In genomic region chr1:87151500-87152421, GRCh38 we compare ENCODE assay signal across 8 cellular contexts.
DNase-seq lines count a peak whose midpoint lies in the region; ATAC-seq and TF ChIP-seq lines count a peak whose summit lies in the region.

No MANE protein-coding gene starts in this region.

- CTCF ChIA-PET in activated CD8-positive, alpha-beta T cell treated with anti-CD3 and anti-CD28 coated beads for 36 hours (lab: Charles Lee) = no interaction called here

- no peaks in the 10 kb centered on the region for H3K36me3 Mint-ChIP-seq in activated CD8-positive, alpha-beta T cell treated with anti-CD3 and anti-CD28 coated beads for 36 hours (ENCODE audit: low read depth)
- H3K36me3 Mint-ChIP-seq in nephron (ENCODE audit: low read depth) = no peaks in the 10 kb centered on the region

- H3K27ac Mint-ChIP-seq in activated CD8-positive, alpha-beta T cell treated with anti-CD3 and anti-CD28 coated beads for 36 hours = peak overlapping the region; percentile 63
- peak overlapping the region; percentile 25 to 49 (median 49) for H3K27ac Mint-ChIP-seq in nephron

- H3K27me3 ChIP-seq in thoracic aorta (replicated peaks; ENCODE audit: insufficient read depth) = no peaks in the 10 kb centered on the region

- peak overlapping the region; percentile 63 for H3K4me3 Mint-ChIP-seq in activated CD8-positive, alpha-beta T cell treated with anti-CD3 and anti-CD28 coated beads for 36 hours
- peak overlapping the region; percentile 67 to 75 (median 75) for H3K4me3 Mint-ChIP-seq in nephron

- H3K36me3 ChIP-seq in thoracic aorta = no peaks in the 10 kb centered on the region

- H3K4me1 ChIP-seq in thoracic aorta (ENCODE audit: control insufficient read depth in 1 of 2, low read depth in 2 of 2) = peaks cover 0 to 2% of the 10 kb centered on the region in 2 donors

- POLR2A ChIA-PET in activated CD8-positive, alpha-beta T cell treated with anti-CD3 and anti-CD28 coated beads for 36 hours (lab: Charles Lee) = interaction anchor here (0.6 to 0.7 kb wide), 2 partner anchors 175 to 228 kb away, joined by 3 read pairs; no protein-coding TSS in a partner anchor

- H3K9me3 Mint-ChIP-seq in activated CD8-positive, alpha-beta T cell treated with anti-CD3 and anti-CD28 coated beads for 36 hours = no peaks in the 10 kb centered on the region
- H3K9me3 Mint-ChIP-seq in nephron = peaks cover 1% of the 10 kb centered on the region

- H3K27me3 Mint-ChIP-seq in activated CD8-positive, alpha-beta T cell treated with anti-CD3 and anti-CD28 coated beads for 36 hours = peaks cover 42% of the 10 kb centered on the region
- peaks cover 14% of the 10 kb centered on the region for H3K27me3 Mint-ChIP-seq in nephron (ENCODE audit: low read depth)

- H3K27ac ChIP-seq in thoracic aorta = no peak overlapping the region

- H3K4me1 Mint-ChIP-seq in activated CD8-positive, alpha-beta T cell treated with anti-CD3 and anti-CD28 coated beads for 36 hours (ENCODE audit: low read depth) = peaks cover 18% of the 10 kb centered on the region
- H3K4me1 Mint-ChIP-seq in nephron = peaks cover 63% of the 10 kb centered on the region

- no peaks in the 10 kb centered on the region for H3K9me3 ChIP-seq in thoracic aorta

- DNase-seq in D341Med (ENCODE audit: low spot score) (peak; percentile 88), HS-5 (ENCODE audit: low read depth) (peak; percentile 39), fibroblast of mammary gland (ENCODE audit: low read depth) (peak; percentile 63), thoracic aorta (ENCODE audit: low spot score) (no peak), cerebellum (ENCODE audit: low spot score) (no peak)
- DNase-seq in activated CD8-positive, alpha-beta T cell treated with anti-CD3 and anti-CD28 coated beads for 36 hours = peak; percentile 84

- intact Hi-C loops in activated CD8-positive, alpha-beta T cell treated with anti-CD3 and anti-CD28 coated beads for 36 hours (cut with micrococcal nuclease) = loop anchor here (5.0 kb wide), 1 partner anchor 176 kb away; the partner anchor contains the start of gene LMO4

- TF ChIP-seq CTCF in activated CD8-positive, alpha-beta T cell treated with anti-CD3 and anti-CD28 coated beads for 36 hours (IDR thresholded peaks at IDR 0.05) = peak; percentile 38
- peak; percentile 41 for TF ChIP-seq CTCF in fibroblast of mammary gland (conservative IDR thresholded peaks at IDR 0.05; ENCODE audit: control insufficient read depth, insufficient read depth, low read depth, low read length)
- TF ChIP-seq CTCF in nephron (IDR thresholded peaks at IDR 0.05; ENCODE audit: unreplicated experiment in 3 of 3) = peak; percentile 39 to 63 (median 50)
- TF ChIP-seq CTCF in thoracic aorta (IDR thresholded peaks at IDR 0.05) = peak; percentile 48

- H3K4me3 ChIP-seq in fibroblast of mammary gland (ENCODE audit: control insufficient read depth, low read depth, low read length) = peak overlapping the region; percentile 10
- peak overlapping the region; percentile 69 for H3K4me3 ChIP-seq in thoracic aorta

- ATAC-seq in GM21367 (IDR thresholded peaks at IDR 0.05; ENCODE audit: unreplicated experiment) (peak; percentile 72), thoracic aorta (ENCODE audit: insufficient number of reproducible peaks, low FRiP score, low read depth) (peak; percentile 53)
- peak; percentile 88 for ATAC-seq in activated CD8-positive, alpha-beta T cell treated with anti-CD3 and anti-CD28 coated beads for 36 hours

Comparison
In these comparisons a context has a peak if more than half of its experiments do, and no peak if none do; other contexts are left out.
1. DNase-seq: peak in D341Med (single experiment), HS-5 (single experiment), activated CD8-positive, alpha-beta T cell treated with anti-CD3 and anti-CD28 coated beads for 36 hours (single experiment) and fibroblast of mammary gland (single experiment); none in thoracic aorta (single experiment) and cerebellum (single experiment).
2. Peak in every context shown above with its lines, with median percentiles within 50 percentile points of each other: ATAC-seq and CTCF ChIP-seq.